ENCODE assay signal across 8 cellular contexts in genomic region chr5:72817639-72818266, GRCh38. TPM values are rescaled to one million over a fixed set of nuclear protein-coding genes. Genes with fewer than 3 reads are reported as not detected.
A peak's percentile ranks its signal among the peaks of the same experiment; 100 is the strongest.
DNase-seq lines count a peak whose midpoint lies in the region; ATAC-seq and TF ChIP-seq lines count a peak whose summit lies in the region.

No MANE protein-coding gene starts in this region.

- H3K4me1 ChIP-seq in Peyer's patch, result peaks cover 0 to 12% (median 0%) of the 10 kb centered on the region in 4 donors
- no peaks in the 10 kb centered on the region for H3K4me1 ChIP-seq in prostate gland (replicated peaks)

- H3K27ac ChIP-seq in Peyer's patch (peak overlapping the region; percentile 92 to 99 (median 98)), prostate gland (peak overlapping the region; percentile 94 to 96)

- 8% methylated on average over 6 of the region's 6 CpGs for WGBS in prostate gland

- intact Hi-C loops in prostate gland (cut with DNase I), result loop anchor here (5.0 to 10.0 kb wide), 3 partner anchors 137 to 450 kb away; partner anchors contain the start of gene FCHO2

- DNase-seq in Peyer's patch (no peak), epithelial cell of proximal tubule (ENCODE audit: low read depth) (no peak), prostate gland (ENCODE audit: low spot score) (no peak), DMS153 treated with DMSO at 0.1 percent for 48 hours (lab: John Stamatoyannopoulos, UW; ENCODE audit: unreplicated experiment) (no peak), left lobe of liver (ENCODE audit: low spot score) (no peak), hepatic stellate cell (ENCODE audit: low spot score) (no peak)

- no peak for TF ChIP-seq POLR2A in Peyer's patch (IDR thresholded peaks at IDR 0.05)
- no peak for TF ChIP-seq POLR2A in prostate gland (IDR thresholded peaks at IDR 0.05)

- no peak for TF ChIP-seq CTCF in Peyer's patch (IDR thresholded peaks at IDR 0.05)
- TF ChIP-seq CTCF in epithelial cell of proximal tubule (conservative IDR thresholded peaks at IDR 0.05; ENCODE audit: low read depth, low read length), result no peak
- no peak for TF ChIP-seq CTCF in prostate gland (IDR thresholded peaks at IDR 0.05)

- H3K9me3 ChIP-seq in Peyer's patch (no peaks in the 10 kb centered on the region), prostate gland (no peaks in the 10 kb centered on the region)

- H3K4me3 ChIP-seq in GM08714 (ENCODE audit: low read length), result peak overlapping the region; percentile 95; the same call in 1 of the 2 replicates
- peak overlapping the region in 3 of 4 donors; percentile 83 to 88 (median 84) for H3K4me3 ChIP-seq in Peyer's patch
- peak overlapping the region; percentile 81 for H3K4me3 ChIP-seq in epithelial cell of proximal tubule (ENCODE audit: low read depth, low read length)
- H3K4me3 ChIP-seq in prostate gland, result peak overlapping the region; percentile 70 to 79

- H3K36me3 ChIP-seq in Peyer's patch, result no peaks in the 10 kb centered on the region
- no peaks in the 10 kb centered on the region for H3K36me3 ChIP-seq in prostate gland

- no peak for ATAC-seq in left lobe of liver
- ATAC-seq in GM21360 (IDR thresholded peaks at IDR 0.05; ENCODE audit: unreplicated experiment), result no peak

- H3K27me3 ChIP-seq in Peyer's patch, result no peaks in the 10 kb centered on the region
- H3K27me3 ChIP-seq in prostate gland (replicated peaks; ENCODE audit: insufficient read depth), result no peaks in the 10 kb centered on the region

RNA-seq across cellular contexts. Expression of gene TNPO1, which starts 1.3 kb away (rescaled TPM):
- total RNA-seq in Peyer's patch, result 100 to 1,000 TPM in 1 of 4 donors, 10 to 100 TPM in 3; 73.1 to 241 (median 76.8) TPM
- 68.1 and 128 TPM in 2 replicates for total RNA-seq in epithelial cell of proximal tubule
- total RNA-seq in prostate gland, result 100 to 1,000 TPM; 107 to 113 TPM
- total RNA-seq in left lobe of liver, result 27.2 TPM
